In the genomic region with DNA sequence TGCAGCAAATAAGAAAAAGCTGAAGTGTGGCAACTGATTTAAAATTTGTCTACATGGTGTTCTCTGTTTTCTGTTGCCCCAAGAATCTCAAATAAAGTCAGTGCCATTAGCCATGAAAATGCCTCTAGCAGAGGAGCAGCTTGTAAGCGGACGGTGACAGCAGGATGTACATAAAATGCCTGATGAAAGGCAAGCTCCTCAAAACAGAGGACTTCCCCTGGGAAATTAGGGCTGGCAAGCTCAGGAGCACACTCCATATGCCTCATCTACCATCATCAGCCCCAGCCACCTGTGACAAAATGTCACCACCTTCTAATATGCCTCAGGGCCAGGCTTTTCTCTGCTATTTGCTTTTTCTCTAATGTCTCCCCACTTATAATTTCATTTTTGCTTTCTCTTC, we compare ENCODE assay signal across 32 cellular contexts. TPM values are rescaled to one million over a fixed set of nuclear protein-coding genes. Genes with fewer than 3 reads are reported as not detected.
"Had no signal": no experiment of that assay in that cellular context is flagged by ENCODE, and none has a peak within 500 bp of the region (broad histone marks: within the 10 kb centered on the region; RNA-seq: fewer than 3 reads in every experiment).

No MANE protein-coding gene starts in this region.

- H3K27me3 Mint-ChIP-seq: activated naive CD8-positive, alpha-beta T cell treated with anti-CD3 and anti-CD28 coated beads for 36 hours had no signal

- H3K36me3 Mint-ChIP-seq: activated naive CD8-positive, alpha-beta T cell treated with anti-CD3 and anti-CD28 coated beads for 36 hours; mesothelial cell of epicardium; naive B cell had no signal

- H3K27me3 ChIP-seq: body of pancreas, hepatocyte, neutrophil, ovary, right atrium auricular region, suprapubic skin, tibial artery, upper lobe of right lung had no signal

- H3K27ac ChIP-seq: adrenal gland, body of pancreas, coronary artery, hepatocyte, neutrophil, ovary, psoas muscle, right atrium auricular region, suprapubic skin, tibial artery, upper lobe of right lung, VCaP had no signal

- H3K9me3 Mint-ChIP-seq: activated naive CD4-positive, alpha-beta T cell treated with anti-CD3 and anti-CD28 coated beads for 36 hours; activated naive CD8-positive, alpha-beta T cell treated with anti-CD3 and anti-CD28 coated beads for 36 hours; activated T-helper 1 cell treated with anti-CD3 and anti-CD28 coated beads, Interleukin-12 subunit alpha, Interleukin-12 subunit beta, Interleukin-2, Interleukin-4 antibody, amounts not matched to agents 30 ng/mL and 10 ng/mL and 1 ng/mL, durations not matched to agents 14 hours and 24 hours and 36 hours had no signal

- H3K4me1 ChIP-seq: adrenal gland, body of pancreas, psoas muscle, right atrium auricular region, suprapubic skin, tibial artery, upper lobe of right lung had no signal

- H3K36me3 ChIP-seq: adrenal gland, neutrophil, ovary, right atrium auricular region, suprapubic skin, tibial artery, upper lobe of right lung had no signal

- H3K4me3 Mint-ChIP-seq: activated naive CD4-positive, alpha-beta T cell treated with anti-CD3 and anti-CD28 coated beads for 36 hours; activated naive CD8-positive, alpha-beta T cell treated with anti-CD3 and anti-CD28 coated beads for 36 hours; activated T-helper 1 cell treated with anti-CD3 and anti-CD28 coated beads, Interleukin-12 subunit alpha, Interleukin-12 subunit beta, Interleukin-2, Interleukin-4 antibody, amounts not matched to agents 30 ng/mL and 10 ng/mL and 1 ng/mL, durations not matched to agents 14 hours and 24 hours and 36 hours; mesothelial cell of epicardium; naive B cell; nephron progenitor cell had no signal

- H3K4me1 Mint-ChIP-seq: activated naive CD8-positive, alpha-beta T cell treated with anti-CD3 and anti-CD28 coated beads for 36 hours; mesothelial cell of epicardium; naive B cell; nephron progenitor cell had no signal

- H3K4me3 ChIP-seq: adrenal gland, body of pancreas, coronary artery, dorsolateral prefrontal cortex, hepatocyte, ovary, psoas muscle, right atrium auricular region, suprapubic skin, tibial artery, upper lobe of right lung had no signal

- H3K27ac Mint-ChIP-seq: activated naive CD4-positive, alpha-beta T cell treated with anti-CD3 and anti-CD28 coated beads for 36 hours; activated naive CD8-positive, alpha-beta T cell treated with anti-CD3 and anti-CD28 coated beads for 36 hours; activated T-helper 1 cell treated with anti-CD3 and anti-CD28 coated beads, Interleukin-12 subunit alpha, Interleukin-12 subunit beta, Interleukin-2, Interleukin-4 antibody, amounts not matched to agents 30 ng/mL and 10 ng/mL and 1 ng/mL, durations not matched to agents 14 hours and 24 hours and 36 hours; mesothelial cell of epicardium; naive B cell; nephron progenitor cell had no signal

- DNase-seq: activated CD4-positive, alpha-beta T cell treated with anti-CD3 and anti-CD28 coated beads for 4 hours; activated CD4-positive, alpha-beta T cell treated with anti-CD3 and anti-CD28 coated beads, Interleukin-2, amount 50 U/mL, for 48 hours; activated CD8-positive, alpha-beta memory T cell treated with anti-CD3 and anti-CD28 coated beads for 24 hours; activated effector memory CD4-positive, alpha-beta T cell treated with anti-CD3 and anti-CD28 coated beads, Interleukin-2, amount 50 U/mL, for 16 hours; activated naive CD4-positive, alpha-beta T cell treated with anti-CD3 and anti-CD28 coated beads for 36 hours; activated naive CD8-positive, alpha-beta T cell treated with anti-CD3 and anti-CD28 coated beads for 36 hours; activated T-cell treated with anti-CD3 and anti-CD28 coated beads, Interleukin-2, amount 50 U/mL, for 1 hour; adrenal gland; aorta; body of pancreas; effector memory CD4-positive, alpha-beta T cell; left colon; mammary epithelial cell; naive B cell; nephron progenitor cell; ovary; psoas muscle; stimulated activated CD4-positive, alpha-beta T cell treated with anti-CD3 and anti-CD28 coated beads, Interleukin-15, amount 100 ng/mL, for 24 hours; stimulated activated CD4-positive, alpha-beta T cell treated with anti-CD3 and anti-CD28 coated beads, Interleukin-2, amount 100 ng/mL, for 24 hours; stimulated activated naive CD4-positive, alpha-beta T cell; T-helper 9 cell; tibial artery; upper lobe of right lung had no signal

- H3K9me3 ChIP-seq: adrenal gland, body of pancreas, neutrophil, ovary, psoas muscle, right atrium auricular region, suprapubic skin, tibial artery, upper lobe of right lung had no signal

RNA-seq across cellular contexts. Expression of a gene that starts 54.5 kb away (rescaled TPM):
- total RNA-seq: activated T-helper 1 cell treated with anti-CD3 and anti-CD28 coated beads, Interleukin-12 subunit alpha, Interleukin-12 subunit beta, Interleukin-2, Interleukin-4 antibody, amounts not matched to agents 30 ng/mL and 10 ng/mL and 1 ng/mL, durations not matched to agents 14 hours and 24 hours and 36 hours had no signal
